In the genomic region with DNA sequence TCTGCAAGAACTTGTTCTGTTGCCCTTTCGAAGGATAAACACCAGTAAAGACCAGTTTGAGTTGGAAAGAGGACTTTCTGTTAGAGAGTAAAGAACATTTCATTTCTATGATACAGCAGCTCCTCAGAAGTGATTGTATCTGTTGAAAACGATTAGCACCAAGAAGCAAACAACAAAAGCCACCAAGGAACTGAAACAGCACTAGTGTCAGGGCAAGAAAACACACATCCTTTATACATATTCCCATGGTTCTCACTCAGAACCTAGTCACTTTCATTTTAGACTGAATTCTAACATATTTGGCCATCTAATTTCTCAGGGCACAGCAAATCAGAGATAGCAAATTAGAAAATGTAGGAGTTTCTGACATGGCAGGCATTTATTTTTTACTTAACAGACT, we compare ENCODE assay signal across 17 cellular contexts.
DNase-seq lines count a peak whose midpoint lies in the region; ATAC-seq and TF ChIP-seq lines count a peak whose summit lies in the region.
"Had no signal": no experiment of that assay in that cellular context is flagged by ENCODE, and none has a peak within 500 bp of the region (broad histone marks: within the 10 kb centered on the region; RNA-seq: fewer than 3 reads in every experiment).

No MANE protein-coding gene starts in this region.

- H3K9ac ChIP-seq in endodermal cell (ENCODE audit: extremely low read depth, low read length, poor library complexity, severe bottlenecking): no peak overlapping the region

- no peaks in the 10 kb centered on the region for H3K27me3 Mint-ChIP-seq in endodermal cell (ENCODE audit: insufficient read depth)
- H3K27me3 Mint-ChIP-seq: activated CD4-positive, alpha-beta T cell treated with anti-CD3 and anti-CD28 coated beads for 36 hours; CD4-positive, alpha-beta T cell had no signal

- H3K36me3 ChIP-seq in endodermal cell (ENCODE audit: control insufficient read depth, insufficient read depth, low read length): no peaks in the 10 kb centered on the region
- H3K36me3 ChIP-seq: HAP-1, SJSA1 had no signal

- 83 to 100% methylated on average over 2 of the region's 2 CpGs for WGBS in endodermal cell (ENCODE audit: insufficient coverage in 1 of 2, insufficient read length in 1 of 2), 2 experiments

- H3K4me1 ChIP-seq in endodermal cell (ENCODE audit: control insufficient read depth, insufficient read depth, low read length): no peaks in the 10 kb centered on the region

- H3K9me3 ChIP-seq in endodermal cell (ENCODE audit: control insufficient read depth, low read length): no peaks in the 10 kb centered on the region
- H3K9me3 ChIP-seq: HAP-1, SJSA1 had no signal

- ATAC-seq in GM18517 (IDR thresholded peaks at IDR 0.05; ENCODE audit: unreplicated experiment) (peak; percentile 57), GM19463 (IDR thresholded peaks at IDR 0.05; ENCODE audit: unreplicated experiment) (peak; percentile 54), HG03095 (IDR thresholded peaks at IDR 0.05; ENCODE audit: unreplicated experiment) (peak; percentile 65), HG03439 (IDR thresholded peaks at IDR 0.05; ENCODE audit: unreplicated experiment) (no peak)
- ATAC-seq: activated CD4-positive, alpha-beta T cell treated with anti-CD3 and anti-CD28 coated beads for 36 hours; left lobe of liver had no signal

- no peak for DNase-seq in endodermal cell
- DNase-seq in EL: no peak
- no peak for DNase-seq in NK-92 (lab: John Stamatoyannopoulos, UW; ENCODE audit: unreplicated experiment)
- DNase-seq: activated CD4-positive, alpha-beta T cell treated with anti-CD3 and anti-CD28 coated beads for 36 hours; activated naive CD4-positive, alpha-beta T cell; CD4-positive, alpha-beta T cell; NCI-H1105 treated with DMSO at 0.1 percent for 48 hours; NCI-H526; stimulated activated CD4-positive, alpha-beta T cell treated with anti-CD3 and anti-CD28 coated beads, Interleukin-12 subunit alpha, Interleukin-12 subunit beta, amount 100 ng/mL, for 4 hours; stimulated activated CD8-positive, alpha-beta memory T cell treated with anti-CD3 and anti-CD28 coated beads, Interleukin-4, amount 100 ng/mL, for 48 hours had no signal

- peak overlapping the region; percentile 35 for H3K27ac Mint-ChIP-seq in endodermal cell
- H3K27ac Mint-ChIP-seq: activated CD4-positive, alpha-beta T cell treated with anti-CD3 and anti-CD28 coated beads for 36 hours; CD4-positive, alpha-beta T cell had no signal

- H3K27me3 ChIP-seq in endodermal cell (ENCODE audit: control insufficient read depth, insufficient read depth, low read length, poor library complexity, severe bottlenecking): no peaks in the 10 kb centered on the region
- H3K27me3 ChIP-seq: SJSA1 had no signal

- H3K4me1 Mint-ChIP-seq in endodermal cell: peaks cover 4% of the 10 kb centered on the region
- H3K4me1 Mint-ChIP-seq: activated CD4-positive, alpha-beta T cell treated with anti-CD3 and anti-CD28 coated beads for 36 hours had no signal

- peaks cover 8% of the 10 kb centered on the region for H3K36me3 Mint-ChIP-seq in endodermal cell (ENCODE audit: low read depth)

- no peak for TF ChIP-seq CTCF in endodermal cell (conservative IDR thresholded peaks at IDR 0.05)

- no peak overlapping the region for H3K4me3 ChIP-seq in endodermal cell (ENCODE audit: low read length)
- H3K4me3 ChIP-seq: HAP-1, SJSA1 had no signal

- no peak overlapping the region for H3K27ac ChIP-seq in endodermal cell (ENCODE audit: low read depth, low read length)
- H3K27ac ChIP-seq: SJSA1 had no signal

- H3K4me3 Mint-ChIP-seq in endodermal cell: no peak overlapping the region
- H3K4me3 Mint-ChIP-seq: activated CD4-positive, alpha-beta T cell treated with anti-CD3 and anti-CD28 coated beads for 36 hours; CD4-positive, alpha-beta T cell had no signal

- H3K9me3 Mint-ChIP-seq in endodermal cell: no peaks in the 10 kb centered on the region
- H3K9me3 Mint-ChIP-seq: CD4-positive, alpha-beta T cell had no signal
